ENCODE assay signal across 8 cellular contexts in the genomic region with DNA sequence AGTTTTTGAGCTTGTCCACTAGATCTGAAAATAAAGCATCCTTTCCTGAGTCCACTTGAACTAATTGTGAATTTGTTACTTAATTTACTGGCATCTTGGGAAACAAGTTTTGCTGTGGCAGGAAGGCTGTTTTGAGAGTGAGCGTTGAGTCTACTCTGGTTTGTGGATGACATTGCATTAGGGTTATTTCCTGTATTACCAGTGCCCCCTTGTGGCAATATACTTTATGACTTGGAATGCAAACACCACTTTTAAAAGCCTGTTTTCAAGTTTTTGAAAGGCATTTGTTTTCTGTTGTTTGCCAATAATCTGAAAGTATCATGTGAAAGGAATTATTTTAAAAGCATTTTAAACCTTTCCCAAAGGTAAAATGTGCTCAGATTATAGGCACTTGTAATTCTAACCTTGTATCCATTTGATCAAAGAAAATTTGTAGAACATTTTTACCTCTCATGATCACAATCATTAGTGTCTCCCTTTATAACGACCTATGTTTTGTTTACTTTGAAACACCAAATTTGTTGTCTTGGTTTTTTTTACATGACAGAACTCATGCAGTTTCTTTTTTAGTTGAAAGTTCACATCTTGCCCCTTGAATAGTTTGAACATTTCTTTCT. TPM values are rescaled to one million over a fixed set of nuclear protein-coding genes. Genes with fewer than 3 reads are reported as not detected.
DNase-seq lines count a peak whose midpoint lies in the region; ATAC-seq and TF ChIP-seq lines count a peak whose summit lies in the region.

No MANE protein-coding gene starts in this region.

- peak in 1 of 2 donors; percentile 60 for DNase-seq in activated naive CD4-positive, alpha-beta T cell treated with anti-CD3 and anti-CD28 coated beads, Interleukin-2, amount 50 U/mL, for 72 hours (ENCODE audit: low spot score in 2 of 2)
- no peak for DNase-seq in activated naive CD4-positive, alpha-beta T cell (lab: John Stamatoyannopoulos, UW)
- peak; percentile 41 to 62 for DNase-seq in HL-60 (ENCODE audit: low read depth in 1 of 2, low spot score in 1 of 2)
- DNase-seq in Peyer's patch: peak in 1 of 3 donors; percentile 55
- DNase-seq in colonic mucosa: peak; percentile 58
- no peak for DNase-seq in type B pancreatic cell (ENCODE audit: extremely low spot score, unreplicated experiment)

- H3K27ac Mint-ChIP-seq in activated naive CD4-positive, alpha-beta T cell treated with anti-CD3 and anti-CD28 coated beads, Interleukin-2, amount 50 U/mL, for 72 hours: peak overlapping the region in 1 of 2 donors; percentile 32
- H3K27ac Mint-ChIP-seq in type B pancreatic cell: peak overlapping the region; percentile 69

- no peaks in the 10 kb centered on the region for H3K36me3 Mint-ChIP-seq in activated naive CD4-positive, alpha-beta T cell treated with anti-CD3 and anti-CD28 coated beads, Interleukin-2, amount 50 U/mL, for 72 hours
- H3K36me3 Mint-ChIP-seq in type B pancreatic cell: peaks cover 10% of the 10 kb centered on the region

- peak; percentile 98 to 99 for TF ChIP-seq RAD21 in liver (IDR thresholded peaks at IDR 0.05)

- WGBS in liver: 12% methylated on average over 2 of the region's 2 CpGs

- TF ChIP-seq CTCF in HL-60 (IDR thresholded peaks at IDR 0.05; ENCODE audit: insufficient read depth, low read length) (peak; percentile 47), Peyer's patch (IDR thresholded peaks at IDR 0.05) (peak; percentile 68 to 95 (median 90)), colonic mucosa (IDR thresholded peaks at IDR 0.05) (peak; percentile 80), liver (IDR thresholded peaks at IDR 0.05; ENCODE audit: low read depth, low read length, missing input control) (peak; percentile 90), type B pancreatic cell (conservative IDR thresholded peaks at IDR 0.05) (peak; percentile 92)

- peaks cover 0 to 15% (median 0%) of the 10 kb centered on the region in 3 donors for H3K36me3 ChIP-seq in Peyer's patch
- no peaks in the 10 kb centered on the region for H3K36me3 ChIP-seq in colonic mucosa
- H3K36me3 ChIP-seq in liver (ENCODE audit: control insufficient read depth in 4 of 4, insufficient read depth in 3 of 4, low read depth in 1 of 4, low read length in 3 of 4): no peaks in the 10 kb centered on the region

- H3K9ac ChIP-seq in colonic mucosa (ENCODE audit: low read depth in 2 of 2, low read length in 2 of 2) (no peak overlapping the region), liver (ENCODE audit: low read depth in 1 of 2, low read length in 2 of 2) (no peak overlapping the region)

- H3K27me3 Mint-ChIP-seq in type B pancreatic cell: no peaks in the 10 kb centered on the region

- H3K4me1 ChIP-seq in Peyer's patch (no peaks in the 10 kb centered on the region), colonic mucosa (no peaks in the 10 kb centered on the region), liver (ENCODE audit: control insufficient read depth in 4 of 4, insufficient read depth in 4 of 4, low read length in 3 of 4) (peaks cover 0 to 6% (median 3%) of the 10 kb centered on the region in 4 donors)

- H3K4me3 Mint-ChIP-seq in type B pancreatic cell: no peak overlapping the region

- intact Hi-C loops in colonic mucosa (cut with DNase I): loop anchor here (2.0 to 10.0 kb wide), 3 partner anchors 89 to 359 kb away; partner anchors contain the start of gene SGMS2

- H3K27ac ChIP-seq in HL-60 (replicated peaks): no peak overlapping the region
- no peak overlapping the region for H3K27ac ChIP-seq in Peyer's patch
- H3K27ac ChIP-seq in colonic mucosa: no peak overlapping the region
- no peak overlapping the region for H3K27ac ChIP-seq in liver (ENCODE audit: low read depth in 1 of 2, low read length in 2 of 2)

- H3K27me3 ChIP-seq in HL-60 (ENCODE audit: insufficient read depth, poor library complexity, severe bottlenecking) (no peaks in the 10 kb centered on the region), Peyer's patch (no peaks in the 10 kb centered on the region), colonic mucosa (no peaks in the 10 kb centered on the region), liver (ENCODE audit: control insufficient read depth in 4 of 4, insufficient read depth in 4 of 4, low read length in 3 of 4) (no peaks in the 10 kb centered on the region)

- H3K4me3 ChIP-seq in HL-60 (replicated peaks; ENCODE audit: insufficient read depth, low read length) (no peak overlapping the region), Peyer's patch (no peak overlapping the region), colonic mucosa (no peak overlapping the region), liver (ENCODE audit: low read depth in 1 of 3, low read length in 3 of 3) (no peak overlapping the region)

- H3K9me3 ChIP-seq in Peyer's patch: no peaks in the 10 kb centered on the region
- H3K9me3 ChIP-seq in colonic mucosa: no peaks in the 10 kb centered on the region
- no peaks in the 10 kb centered on the region for H3K9me3 ChIP-seq in liver (ENCODE audit: control insufficient read depth in 4 of 4, low read length in 3 of 4)

- H3K4me1 Mint-ChIP-seq in type B pancreatic cell (ENCODE audit: unreplicated experiment): peaks cover 5% of the 10 kb centered on the region

- no peaks in the 10 kb centered on the region for H3K9me3 Mint-ChIP-seq in activated naive CD4-positive, alpha-beta T cell treated with anti-CD3 and anti-CD28 coated beads, Interleukin-2, amount 50 U/mL, for 72 hours
- no peaks in the 10 kb centered on the region for H3K9me3 Mint-ChIP-seq in type B pancreatic cell

- peak; percentile 67 to 69 for ATAC-seq in activated naive CD4-positive, alpha-beta T cell treated with anti-CD3 and anti-CD28 coated beads, Interleukin-2, amount 50 U/mL, for 72 hours
- ATAC-seq in GM21390 (IDR thresholded peaks at IDR 0.05; ENCODE audit: unreplicated experiment): peak; percentile 95

- TF ChIP-seq POLR2A in Peyer's patch (IDR thresholded peaks at IDR 0.05): no peak

TF ChIP-seq in liver, 16 proteins besides CTCF, POLR2A, EP300 and RAD21 (continues in another document):
- TF ChIP-seq, protein P1, sequence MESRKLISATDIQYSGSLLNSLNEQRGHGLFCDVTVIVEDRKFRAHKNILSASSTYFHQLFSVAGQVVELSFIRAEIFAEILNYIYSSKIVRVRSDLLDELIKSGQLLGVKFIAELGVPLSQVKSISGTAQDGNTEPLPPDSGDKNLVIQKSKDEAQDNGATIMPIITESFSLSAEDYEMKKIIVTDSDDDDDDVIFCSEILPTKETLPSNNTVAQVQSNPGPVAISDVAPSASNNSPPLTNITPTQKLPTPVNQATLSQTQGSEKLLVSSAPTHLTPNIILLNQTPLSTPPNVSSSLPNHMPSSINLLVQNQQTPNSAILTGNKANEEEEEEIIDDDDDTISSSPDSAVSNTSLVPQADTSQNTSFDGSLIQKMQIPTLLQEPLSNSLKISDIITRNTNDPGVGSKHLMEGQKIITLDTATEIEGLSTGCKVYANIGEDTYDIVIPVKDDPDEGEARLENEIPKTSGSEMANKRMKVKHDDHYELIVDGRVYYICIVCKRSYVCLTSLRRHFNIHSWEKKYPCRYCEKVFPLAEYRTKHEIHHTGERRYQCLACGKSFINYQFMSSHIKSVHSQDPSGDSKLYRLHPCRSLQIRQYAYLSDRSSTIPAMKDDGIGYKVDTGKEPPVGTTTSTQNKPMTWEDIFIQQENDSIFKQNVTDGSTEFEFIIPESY (IDR thresholded peaks at IDR 0.05): no peak
- TF ChIP-seq GABPA (IDR thresholded peaks at IDR 0.05 in 1 of 2, conservative IDR thresholded peaks at IDR 0.05 in 1 of 2) (no peak), NR2F2 (IDR thresholded peaks at IDR 0.05) (no peak), YY1 (IDR thresholded peaks at IDR 0.05) (peak; percentile 20), HNF4A (conservative IDR thresholded peaks at IDR 0.05) (no peak), FOXA2 (IDR thresholded peaks at IDR 0.05) (peak; percentile 28), SP1 (IDR thresholded peaks at IDR 0.05) (no peak), FOXA1 (IDR thresholded peaks at IDR 0.05) (peak; percentile 27), JUND (IDR thresholded peaks at IDR 0.05) (no peak), TAF1 (conservative IDR thresholded peaks at IDR 0.05) (no peak)
- TF ChIP-seq, protein P2, sequence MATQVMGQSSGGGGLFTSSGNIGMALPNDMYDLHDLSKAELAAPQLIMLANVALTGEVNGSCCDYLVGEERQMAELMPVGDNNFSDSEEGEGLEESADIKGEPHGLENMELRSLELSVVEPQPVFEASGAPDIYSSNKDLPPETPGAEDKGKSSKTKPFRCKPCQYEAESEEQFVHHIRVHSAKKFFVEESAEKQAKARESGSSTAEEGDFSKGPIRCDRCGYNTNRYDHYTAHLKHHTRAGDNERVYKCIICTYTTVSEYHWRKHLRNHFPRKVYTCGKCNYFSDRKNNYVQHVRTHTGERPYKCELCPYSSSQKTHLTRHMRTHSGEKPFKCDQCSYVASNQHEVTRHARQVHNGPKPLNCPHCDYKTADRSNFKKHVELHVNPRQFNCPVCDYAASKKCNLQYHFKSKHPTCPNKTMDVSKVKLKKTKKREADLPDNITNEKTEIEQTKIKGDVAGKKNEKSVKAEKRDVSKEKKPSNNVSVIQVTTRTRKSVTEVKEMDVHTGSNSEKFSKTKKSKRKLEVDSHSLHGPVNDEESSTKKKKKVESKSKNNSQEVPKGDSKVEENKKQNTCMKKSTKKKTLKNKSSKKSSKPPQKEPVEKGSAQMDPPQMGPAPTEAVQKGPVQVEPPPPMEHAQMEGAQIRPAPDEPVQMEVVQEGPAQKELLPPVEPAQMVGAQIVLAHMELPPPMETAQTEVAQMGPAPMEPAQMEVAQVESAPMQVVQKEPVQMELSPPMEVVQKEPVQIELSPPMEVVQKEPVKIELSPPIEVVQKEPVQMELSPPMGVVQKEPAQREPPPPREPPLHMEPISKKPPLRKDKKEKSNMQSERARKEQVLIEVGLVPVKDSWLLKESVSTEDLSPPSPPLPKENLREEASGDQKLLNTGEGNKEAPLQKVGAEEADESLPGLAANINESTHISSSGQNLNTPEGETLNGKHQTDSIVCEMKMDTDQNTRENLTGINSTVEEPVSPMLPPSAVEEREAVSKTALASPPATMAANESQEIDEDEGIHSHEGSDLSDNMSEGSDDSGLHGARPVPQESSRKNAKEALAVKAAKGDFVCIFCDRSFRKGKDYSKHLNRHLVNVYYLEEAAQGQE (IDR thresholded peaks at IDR 0.05): no peak
- TF ChIP-seq, protein P3, sequence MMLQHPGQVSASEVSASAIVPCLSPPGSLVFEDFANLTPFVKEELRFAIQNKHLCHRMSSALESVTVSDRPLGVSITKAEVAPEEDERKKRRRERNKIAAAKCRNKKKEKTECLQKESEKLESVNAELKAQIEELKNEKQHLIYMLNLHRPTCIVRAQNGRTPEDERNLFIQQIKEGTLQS (IDR thresholded peaks at IDR 0.05): no peak
- TF ChIP-seq, protein P4, sequence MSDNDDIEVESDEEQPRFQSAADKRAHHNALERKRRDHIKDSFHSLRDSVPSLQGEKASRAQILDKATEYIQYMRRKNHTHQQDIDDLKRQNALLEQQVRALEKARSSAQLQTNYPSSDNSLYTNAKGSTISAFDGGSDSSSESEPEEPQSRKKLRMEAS (IDR thresholded peaks at IDR 0.05): no peak

RNA-seq across cellular contexts. Expression of gene CYP2U1, which starts 18.0 kb away (rescaled TPM):
- total RNA-seq in activated naive CD4-positive, alpha-beta T cell treated with anti-CD3 and anti-CD28 coated beads, Interleukin-2, amount 50 U/mL, for 72 hours: 1 to 10 TPM; 2.1 TPM
- total RNA-seq in Peyer's patch: 10 to 100 TPM in 2 of 4 donors, 1 to 10 TPM in 2; 4.9 to 14.9 (median 7.7) TPM
- 1 to 10 TPM; 2.4 to 4.2 TPM for total RNA-seq in colonic mucosa
- total RNA-seq in liver: 1 to 10 TPM; 2.0 to 4.9 TPM
- polyA plus RNA-seq in liver: 1 to 10 TPM; 2.8 to 3.5 TPM
- total RNA-seq in type B pancreatic cell (ENCODE audit: low replicate concordance): 4.2 and 7.8 TPM in 2 replicates

Comparison
In these comparisons a context has a peak if more than half of its experiments do, and no peak if none do; other contexts are left out.
1. DNase-seq: peak in HL-60 (2 of 2) and colonic mucosa (single experiment); none in activated naive CD4-positive, alpha-beta T cell (0 of 4) and type B pancreatic cell (single experiment).
2. Peak in every context shown above with its lines, with median percentiles within 50 percentile points of each other: CTCF ChIP-seq.